In genomic region chr12:43104524-43104923, GRCh38 we compare ENCODE assay signal across 1 cellular context.
TF ChIP-seq lines count a peak whose summit lies in the region.

No MANE protein-coding gene starts in this region.

TF ChIP-seq in HEK293, 187 proteins besides CTCF, POLR2A, EP300 and RAD21 (continued from another document and continues in another):
- TF ChIP-seq ZBTB6 (tag by site-specific recombination; IDR thresholded peaks at IDR 0.05) (0 out of 2 replicates have a peak, but pooled peaks have one; percentile 28), SCRT2 (tag by site-specific recombination; IDR thresholded peaks at IDR 0.05) (no peak), WT1 (tag by site-specific recombination; IDR thresholded peaks at IDR 0.05) (peak; percentile 98), ZNF701 (tag by site-specific recombination; IDR thresholded peaks at IDR 0.05) (no peak), FEZF1 (tag by site-specific recombination; IDR thresholded peaks at IDR 0.05) (peak; percentile 88), ZNF184 (tag by site-specific recombination; IDR thresholded peaks at IDR 0.05) (peak; percentile 68), HOXA7 (CRISPR knock-in tag; IDR thresholded peaks at IDR 0.05; ENCODE audit: borderline replicate concordance) (no peak), ZFP41 (tag by site-specific recombination; IDR thresholded peaks at IDR 0.05; ENCODE audit: borderline replicate concordance) (no peak), ZFP69B (tag by site-specific recombination; IDR thresholded peaks at IDR 0.05) (peak; percentile 46; the same call in 1 of the 2 replicates), ZNF391 (tag by site-specific recombination; IDR thresholded peaks at IDR 0.05; ENCODE audit: borderline replicate concordance, low read depth) (no peak), ZNF174 (tag by site-specific recombination; IDR thresholded peaks at IDR 0.05) (no peak), ZBTB44 (tag by site-specific recombination; IDR thresholded peaks at IDR 0.05) (peak; percentile 82), MYNN (tag by site-specific recombination; IDR thresholded peaks at IDR 0.05; ENCODE audit: borderline replicate concordance) (peak; percentile 79; the same call in 1 of the 2 replicates), ZNF341 (tag by site-specific recombination; IDR thresholded peaks at IDR 0.05; ENCODE audit: low read depth) (no peak), ZEB2 (tag by site-specific recombination; IDR thresholded peaks at IDR 0.05) (peak; percentile 88), GLIS1 (tag by site-specific recombination; IDR thresholded peaks at IDR 0.05) (peak; percentile 99), ZNF248 (tag by site-specific recombination; IDR thresholded peaks at IDR 0.05) (no peak), PRDM10 (tag by site-specific recombination; IDR thresholded peaks at IDR 0.05) (peak; percentile 43), ZNF148 (tag by site-specific recombination; IDR thresholded peaks at IDR 0.05; ENCODE audit: borderline replicate concordance) (no peak), ZXDB (tag by site-specific recombination; IDR thresholded peaks at IDR 0.05) (peak; percentile 92), REPIN1 (tag by site-specific recombination; IDR thresholded peaks at IDR 0.05; ENCODE audit: low read depth) (no peak), ZNF596 (tag by site-specific recombination; IDR thresholded peaks at IDR 0.05) (0 out of 2 replicates have a peak, but pooled peaks have one; percentile 18), ZNF37A (tag by site-specific recombination; IDR thresholded peaks at IDR 0.05) (no peak), ZNF654 (tag by site-specific recombination; IDR thresholded peaks at IDR 0.05; ENCODE audit: low read depth) (peak; percentile 26), ZNF518A (tag by site-specific recombination; conservative IDR thresholded peaks at IDR 0.05; ENCODE audit: low read depth) (0 out of 2 replicates have a peak, but pooled peaks have one; percentile 15), TRIM28 (IDR thresholded peaks at IDR 0.05; ENCODE audit: borderline replicate concordance, low read length) (peak; percentile 66; the same call in 1 of the 2 replicates), ZSCAN30 (tag by site-specific recombination; IDR thresholded peaks at IDR 0.05) (peak; percentile 73; the same call in 1 of the 2 replicates), TCF7L2 (IDR thresholded peaks at IDR 0.05; ENCODE audit: borderline replicate concordance, low read depth, low read length) (no peak), PRDM1 (tag by site-specific recombination; IDR thresholded peaks at IDR 0.05) (no peak), ZFP3 (tag by site-specific recombination; IDR thresholded peaks at IDR 0.05; ENCODE audit: low read depth) (no peak), SCRT1 (tag by site-specific recombination; IDR thresholded peaks at IDR 0.05; ENCODE audit: borderline replicate concordance) (peak; percentile 43; the same call in 1 of the 2 replicates), ZNF704 (tag by site-specific recombination; IDR thresholded peaks at IDR 0.05) (no peak), ZNF677 (tag by site-specific recombination; IDR thresholded peaks at IDR 0.05) (no peak), OSR2 (tag by site-specific recombination; IDR thresholded peaks at IDR 0.05) (peak; percentile 91), IKZF3 (tag by site-specific recombination; IDR thresholded peaks at IDR 0.05) (peak; percentile 69), ZNF792 (tag by site-specific recombination; IDR thresholded peaks at IDR 0.05) (no peak), ZNF155 (tag by site-specific recombination; IDR thresholded peaks at IDR 0.05) (no peak), ZBTB49 (tag by site-specific recombination; IDR thresholded peaks at IDR 0.05; ENCODE audit: low read depth) (no peak), BCL11A (tag by site-specific recombination; IDR thresholded peaks at IDR 0.05; ENCODE audit: low read depth) (peak; percentile 87), ZNF138 (tag by site-specific recombination; IDR thresholded peaks at IDR 0.05; ENCODE audit: borderline replicate concordance) (no peak), ZBTB1 (tag by site-specific recombination; IDR thresholded peaks at IDR 0.05) (peak; percentile 58; the same call in 1 of the 2 replicates), PRDM6 (tag by site-specific recombination; IDR thresholded peaks at IDR 0.05) (peak; percentile 86), ZNF843 (tag by site-specific recombination; IDR thresholded peaks at IDR 0.05) (peak; percentile 92)
